Comparison of ENCODE assay signal across 8 cellular contexts in the genomic region with DNA sequence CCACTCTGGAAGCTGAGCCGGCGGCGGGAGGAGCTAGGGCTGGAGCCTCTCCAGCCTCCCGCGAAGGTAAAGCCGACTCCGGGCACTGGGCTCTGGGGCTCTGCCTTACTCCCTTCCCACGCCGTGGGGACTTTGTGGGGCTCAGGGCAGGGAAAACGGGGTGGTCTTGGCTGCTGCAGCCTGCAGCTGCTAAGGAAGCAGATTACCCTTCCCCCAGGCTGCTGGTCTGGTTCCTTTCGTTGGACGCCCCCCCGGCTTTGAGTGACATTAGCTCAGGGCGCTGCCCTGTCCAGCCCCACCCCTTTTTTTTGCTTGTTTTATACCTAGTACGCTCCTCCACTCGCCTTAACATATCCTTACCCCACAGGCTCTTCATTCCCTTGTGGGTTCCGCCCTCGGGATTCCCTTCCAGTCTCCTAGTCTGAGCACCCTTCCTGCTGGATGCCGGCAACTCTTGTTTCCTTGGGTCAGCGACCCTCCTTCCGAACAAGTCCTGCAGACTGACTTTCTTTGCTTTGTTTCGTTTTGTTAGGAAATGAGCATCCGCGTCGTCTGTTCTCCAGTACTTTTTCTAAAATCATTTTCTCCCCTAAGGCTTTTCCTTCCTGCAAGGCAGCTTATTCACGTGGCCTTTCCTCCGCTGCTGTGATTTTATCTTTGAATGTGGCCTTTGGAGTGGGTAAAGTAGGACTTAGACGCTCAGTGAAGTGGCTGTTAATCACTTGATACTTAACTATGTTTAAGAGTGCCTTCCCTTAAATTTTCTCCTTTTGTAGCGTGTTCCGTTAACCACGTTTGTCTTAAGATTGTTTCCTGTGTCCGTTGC. TPM values are rescaled to one million over a fixed set of nuclear protein-coding genes. Genes with fewer than 3 reads are reported as not detected.
DNase-seq lines count a peak whose midpoint lies in the region; ATAC-seq, FAIRE-seq and TF ChIP-seq lines count a peak whose summit lies in the region.

No MANE protein-coding gene starts in this region.

- ATAC-seq in GM21576 (IDR thresholded peaks at IDR 0.05; ENCODE audit: unreplicated experiment): peak; percentile 38

- H3K27ac ChIP-seq in HUES6 (ENCODE audit: low read depth, low read length) (peak overlapping the region; percentile 73), Peyer's patch (peak overlapping the region; percentile 75 to 92 (median 87)), angular gyrus (ENCODE audit: low read depth, low read length) (peak overlapping the region; percentile 70), hepatocyte (peak overlapping the region; percentile 93)

- peaks cover 12% of the 10 kb centered on the region for H4K20me1 ChIP-seq in hepatocyte (ENCODE audit: insufficient read depth, poor library complexity, severe bottlenecking)

- DNase-seq in Peyer's patch (peak in 2 of 3 donors; percentile 74 to 77), hepatocyte (ENCODE audit: low spot score) (peak; percentile 85), renal cortical epithelial cell (ENCODE audit: low read depth) (peak; percentile 59), 8988T (no peak)

- TF ChIP-seq CTCF in Peyer's patch (IDR thresholded peaks at IDR 0.05) (no peak), hepatocyte (IDR thresholded peaks at IDR 0.05; ENCODE audit: poor library complexity) (no peak)

- peak; percentile 31 for FAIRE-seq in G401.6 (lab: Jason Lieb, UNC)

- H2AFZ ChIP-seq in hepatocyte: peak overlapping the region; percentile 67

- 1% methylated on average over 23 of the region's 32 CpGs for WGBS in hepatocyte (ENCODE audit: low lambda C conversion rate, missing lambda C conversion rate)

- no peaks in the 10 kb centered on the region for H3K9me2 ChIP-seq in hepatocyte (replicated peaks; ENCODE audit: insufficient read depth)

- H3K27me3 ChIP-seq in HUES6 (ENCODE audit: control insufficient read depth, insufficient read depth, low read length) (no peaks in the 10 kb centered on the region), Peyer's patch (no peaks in the 10 kb centered on the region), hepatocyte (no peaks in the 10 kb centered on the region)

- TF ChIP-seq POLR2A in Peyer's patch (IDR thresholded peaks at IDR 0.05): no peak

- peak overlapping the region; percentile 90 for H3K9ac ChIP-seq in HUES6 (ENCODE audit: low read length)

- peaks cover 47% of the 10 kb centered on the region for H3K79me2 ChIP-seq in hepatocyte

- H3K4me1 ChIP-seq in HUES6 (ENCODE audit: control insufficient read depth, insufficient read depth, low read length): 0 out of 2 replicates have a peak, but pooled peaks cover 10% of the 10 kb centered on the region
- H3K4me1 ChIP-seq in Peyer's patch: peaks cover 0 to 31% (median 0%) of the 10 kb centered on the region in 4 donors
- H3K4me1 ChIP-seq in hepatocyte (ENCODE audit: insufficient read depth): peaks cover 23% of the 10 kb centered on the region

- H3K9me3 ChIP-seq in HUES6 (ENCODE audit: control insufficient read depth, insufficient read depth, low read depth, low read length) (no peaks in the 10 kb centered on the region), Peyer's patch (no peaks in the 10 kb centered on the region), hepatocyte (ENCODE audit: low read depth) (no peaks in the 10 kb centered on the region)

- H3K36me3 ChIP-seq in HUES6 (ENCODE audit: control insufficient read depth, insufficient read depth, low read length): no peaks in the 10 kb centered on the region
- H3K36me3 ChIP-seq in Peyer's patch: no peaks in the 10 kb centered on the region
- H3K36me3 ChIP-seq in hepatocyte (replicated peaks; ENCODE audit: insufficient read depth, low read depth): no peaks in the 10 kb centered on the region

- H3K4me3 ChIP-seq in HUES6 (ENCODE audit: low read depth, low read length) (peak overlapping the region; percentile 99), Peyer's patch (peak overlapping the region; percentile 62 to 95 (median 80)), hepatocyte (peak overlapping the region; percentile 88)

- H3K4me2 ChIP-seq in hepatocyte: peak overlapping the region; percentile 85

RNA-seq across cellular contexts. Expression of gene DNAJC13, which starts 0.6 kb away (rescaled TPM):
- total RNA-seq in Peyer's patch (100 to 1,000 TPM in 1 of 4 donors, 10 to 100 TPM in 3; 42.0 to 102 (median 52.1) TPM), hepatocyte (52.3 and 55.4 TPM in 2 replicates), renal cortical epithelial cell (48.4 and 77.5 TPM in 2 replicates)
- polyA plus RNA-seq in hepatocyte: 13.1 and 15.1 TPM in 2 replicates
